ENCODE assay signal across 2 cellular contexts in genomic region chr14:73557201-73557600, GRCh38. TPM values are rescaled to one million over a fixed set of nuclear protein-coding genes. Genes with fewer than 3 reads are reported as not detected.
"Had no signal": no experiment of that assay in that cellular context is flagged by ENCODE, and none has a peak within 500 bp of the region (broad histone marks: within the 10 kb centered on the region; RNA-seq: fewer than 3 reads in every experiment).

No MANE protein-coding gene starts in this region.

RNA-seq across cellular contexts. Expression of gene HEATR4, which starts 1.5 kb away (rescaled TPM):
- total RNA-seq: G401, GM12878 had no signal

RNA-seq across cellular contexts. Expression of gene ACOT1, which starts 20.3 kb away (rescaled TPM):
- total RNA-seq: G401 had no signal

RNA-seq across cellular contexts. Expression of gene ACOT4, which starts 34.5 kb away (rescaled TPM):
- total RNA-seq: G401 had no signal

RNA-seq across cellular contexts. Expression of gene ACOT6, which starts 55.1 kb away (rescaled TPM):
- total RNA-seq: G401, GM12878 had no signal
- polyA plus RNA-seq: GM12878 had no signal
